In genomic region chr3:147960791-147961190, GRCh38 we compare ENCODE assay signal across 24 cellular contexts.
"Had no signal": no experiment of that assay in that cellular context is flagged by ENCODE, and none has a peak within 500 bp of the region (broad histone marks: within the 10 kb centered on the region; RNA-seq: fewer than 3 reads in every experiment).

No MANE protein-coding gene starts in this region.

- H3K4me1 ChIP-seq: Peyer's patch, SJCRH30 had no signal

- H3K27ac ChIP-seq: brain microvascular endothelial cell, cardiac muscle cell, Peyer's patch, RWPE1, SJCRH30 had no signal

- H3K36me3 ChIP-seq: brain microvascular endothelial cell, cardiac muscle cell, Peyer's patch, SJCRH30 had no signal

- ATAC-seq: activated T-helper 17 cell treated with anti-CD3 and anti-CD28 coated beads, Interleukin-2, amount 50 U/mL, for 72 hours; T-cell had no signal

- H3K9me3 ChIP-seq: Peyer's patch, SJCRH30 had no signal

- H3K27me3 ChIP-seq: brain microvascular endothelial cell, cardiac muscle cell, Peyer's patch, SJCRH30 had no signal

- DNase-seq: activated CD4-positive, alpha-beta memory T cell treated with anti-CD3 and anti-CD28 coated beads, Interleukin-2, amount 10 ng/mL, durations not matched to agents 7 days and 5 days; activated CD4-positive, alpha-beta T cell treated with anti-CD3 and anti-CD28 coated beads, Interleukin-2, amount 10 ng/mL, durations not matched to agents 7 days and 5 days; activated CD4-positive, CD25-positive, alpha-beta regulatory T cell; activated gamma-delta T cell; activated naive CD4-positive, alpha-beta T cell treated with anti-CD3 and anti-CD28 coated beads for 36 hours; activated naive CD8-positive, alpha-beta T cell treated with anti-CD3 and anti-CD28 coated beads for 36 hours; activated T-cell treated with anti-CD3 and anti-CD28 coated beads for 4 hours; activated T-cell treated with anti-CD3 and anti-CD28 coated beads, Interleukin-2, amount 50 U/mL, for 48 hours; brain microvascular endothelial cell; NCI-H1092; NCI-H1694 treated with DMSO at 0.1 percent for 48 hours; NCI-H2081; NCI-H2171 treated with DMSO at 0.1 percent for 48 hours; NCI-H226; NCI-H526 treated with DMSO at 0.1 percent for 48 hours; Peyer's patch; Right ventricle myocardium superior; SJCRH30; T-cell; T-helper 2 cell; T1000 had no signal

- H3K4me3 ChIP-seq: cardiac muscle cell, Peyer's patch, SJCRH30 had no signal
